Comparison of ENCODE assay signal across 1 cellular context in the genomic region with DNA sequence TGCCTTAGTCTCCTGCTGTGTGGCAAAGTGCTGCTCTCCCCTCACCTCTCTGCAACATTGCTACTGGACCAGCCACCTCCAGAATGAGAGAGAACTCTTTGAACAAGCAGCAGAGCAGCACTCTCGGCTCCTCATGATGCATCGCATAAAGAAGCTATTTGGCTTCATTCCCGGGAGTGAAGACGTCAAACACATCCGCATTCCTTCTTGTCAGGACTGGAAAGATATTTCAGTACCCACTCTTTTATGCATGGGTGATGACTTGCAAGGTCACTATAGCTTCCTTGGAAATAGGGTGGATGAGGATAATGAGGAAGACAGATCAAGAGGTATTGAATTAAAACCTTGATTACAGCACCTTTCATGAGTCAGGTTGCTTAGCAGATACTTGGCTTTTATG.
TF ChIP-seq lines count a peak whose summit lies in the region.

No MANE protein-coding gene starts in this region.

TF ChIP-seq in endothelial cell of umbilical vein, 7 proteins besides CTCF, POLR2A, EP300 and RAD21:
- TF ChIP-seq EZH2 (IDR thresholded peaks at IDR 0.05; ENCODE audit: borderline replicate concordance, low read depth, low read length, severe bottlenecking) (no peak), FOS (IDR thresholded peaks at IDR 0.05; ENCODE audit: borderline replicate concordance, insufficient read depth, low read length) (no peak), MYC (IDR thresholded peaks at IDR 0.05; ENCODE audit: low read depth, low read length) (no peak), GATA2 (IDR thresholded peaks at IDR 0.05; ENCODE audit: insufficient read depth, insufficient read length, low read depth, low read length) (no peak), POLR2AphosphoS5 (IDR thresholded peaks at IDR 0.05; ENCODE audit: insufficient read depth, low read depth, low read length) (no peak), JUN (IDR thresholded peaks at IDR 0.05; ENCODE audit: borderline replicate concordance, insufficient read depth, insufficient read length, low read depth) (no peak)
- TF ChIP-seq, protein P1, sequence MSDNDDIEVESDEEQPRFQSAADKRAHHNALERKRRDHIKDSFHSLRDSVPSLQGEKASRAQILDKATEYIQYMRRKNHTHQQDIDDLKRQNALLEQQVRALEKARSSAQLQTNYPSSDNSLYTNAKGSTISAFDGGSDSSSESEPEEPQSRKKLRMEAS (IDR thresholded peaks at IDR 0.05; ENCODE audit: insufficient read depth, insufficient read length), result no peak
